In genomic region chr18:57586243-57587049, GRCh38 we compare ENCODE assay signal across 2 cellular contexts.
TF ChIP-seq lines count a peak whose summit lies in the region.

A gene with protein sequence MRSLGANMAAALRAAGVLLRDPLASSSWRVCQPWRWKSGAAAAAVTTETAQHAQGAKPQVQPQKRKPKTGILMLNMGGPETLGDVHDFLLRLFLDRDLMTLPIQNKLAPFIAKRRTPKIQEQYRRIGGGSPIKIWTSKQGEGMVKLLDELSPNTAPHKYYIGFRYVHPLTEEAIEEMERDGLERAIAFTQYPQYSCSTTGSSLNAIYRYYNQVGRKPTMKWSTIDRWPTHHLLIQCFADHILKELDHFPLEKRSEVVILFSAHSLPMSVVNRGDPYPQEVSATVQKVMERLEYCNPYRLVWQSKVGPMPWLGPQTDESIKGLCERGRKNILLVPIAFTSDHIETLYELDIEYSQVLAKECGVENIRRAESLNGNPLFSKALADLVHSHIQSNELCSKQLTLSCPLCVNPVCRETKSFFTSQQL (minus strand): TSS chr18:57586702. CDS start chr18:57586620, 82 bp downstream.

TF ChIP-seq in HEK293T, 16 proteins besides CTCF, POLR2A, EP300 and RAD21 (continued from another document):
- TF ChIP-seq L3MBTL2 (conservative IDR thresholded peaks at IDR 0.05) (no peak), NFRKB (IDR thresholded peaks at IDR 0.05) (no peak), FOXA1 (IDR thresholded peaks at IDR 0.05) (no peak), FOXK2 (IDR thresholded peaks at IDR 0.05) (no peak), CTBP1 (IDR thresholded peaks at IDR 0.05; ENCODE audit: borderline replicate concordance) (no peak), LEF1 (IDR thresholded peaks at IDR 0.05; ENCODE audit: borderline replicate concordance) (no peak), ZNF384 (IDR thresholded peaks at IDR 0.05) (no peak), SP1 (IDR thresholded peaks at IDR 0.05) (no peak)

TF ChIP-seq in GM12878, 131 proteins besides CTCF, POLR2A, EP300 and RAD21 (continued from another document and continues in another):
- 0 out of 2 replicates have a peak, but pooled peaks have one; percentile 57 for TF ChIP-seq ZNF592 (IDR thresholded peaks at IDR 0.05)
- TF ChIP-seq BACH1 (IDR thresholded peaks at IDR 0.05; ENCODE audit: borderline replicate concordance), result peak; percentile 97
- TF ChIP-seq CREM (IDR thresholded peaks at IDR 0.05; ENCODE audit: low read depth), result no peak
- 0 out of 2 replicates have a peak, but pooled peaks have one; percentile 39 for TF ChIP-seq RCOR1 (conservative IDR thresholded peaks at IDR 0.05; ENCODE audit: low read depth, low read length)
- no peak for TF ChIP-seq TCF7 (IDR thresholded peaks at IDR 0.05; ENCODE audit: borderline replicate concordance)
- TF ChIP-seq, protein P1, sequence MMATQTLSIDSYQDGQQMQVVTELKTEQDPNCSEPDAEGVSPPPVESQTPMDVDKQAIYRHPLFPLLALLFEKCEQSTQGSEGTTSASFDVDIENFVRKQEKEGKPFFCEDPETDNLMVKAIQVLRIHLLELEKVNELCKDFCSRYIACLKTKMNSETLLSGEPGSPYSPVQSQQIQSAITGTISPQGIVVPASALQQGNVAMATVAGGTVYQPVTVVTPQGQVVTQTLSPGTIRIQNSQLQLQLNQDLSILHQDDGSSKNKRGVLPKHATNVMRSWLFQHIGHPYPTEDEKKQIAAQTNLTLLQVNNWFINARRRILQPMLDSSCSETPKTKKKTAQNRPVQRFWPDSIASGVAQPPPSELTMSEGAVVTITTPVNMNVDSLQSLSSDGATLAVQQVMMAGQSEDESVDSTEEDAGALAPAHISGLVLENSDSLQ (IDR thresholded peaks at IDR 0.05), result no peak
- TF ChIP-seq IKZF1 (conservative IDR thresholded peaks at IDR 0.05), result peak; percentile 76
- TF ChIP-seq HDAC2 (IDR thresholded peaks at IDR 0.05), result no peak
- no peak for TF ChIP-seq IKZF2 (IDR thresholded peaks at IDR 0.05)
- no peak for TF ChIP-seq PAX8 (IDR thresholded peaks at IDR 0.05)
- peak; percentile 85; the same call in 1 of the 2 replicates for TF ChIP-seq STAT1 (conservative IDR thresholded peaks at IDR 0.05)
- TF ChIP-seq POLR2AphosphoS5 (IDR thresholded peaks at IDR 0.05; ENCODE audit: low read length), result peak; percentile 70
- TF ChIP-seq, protein P2, sequence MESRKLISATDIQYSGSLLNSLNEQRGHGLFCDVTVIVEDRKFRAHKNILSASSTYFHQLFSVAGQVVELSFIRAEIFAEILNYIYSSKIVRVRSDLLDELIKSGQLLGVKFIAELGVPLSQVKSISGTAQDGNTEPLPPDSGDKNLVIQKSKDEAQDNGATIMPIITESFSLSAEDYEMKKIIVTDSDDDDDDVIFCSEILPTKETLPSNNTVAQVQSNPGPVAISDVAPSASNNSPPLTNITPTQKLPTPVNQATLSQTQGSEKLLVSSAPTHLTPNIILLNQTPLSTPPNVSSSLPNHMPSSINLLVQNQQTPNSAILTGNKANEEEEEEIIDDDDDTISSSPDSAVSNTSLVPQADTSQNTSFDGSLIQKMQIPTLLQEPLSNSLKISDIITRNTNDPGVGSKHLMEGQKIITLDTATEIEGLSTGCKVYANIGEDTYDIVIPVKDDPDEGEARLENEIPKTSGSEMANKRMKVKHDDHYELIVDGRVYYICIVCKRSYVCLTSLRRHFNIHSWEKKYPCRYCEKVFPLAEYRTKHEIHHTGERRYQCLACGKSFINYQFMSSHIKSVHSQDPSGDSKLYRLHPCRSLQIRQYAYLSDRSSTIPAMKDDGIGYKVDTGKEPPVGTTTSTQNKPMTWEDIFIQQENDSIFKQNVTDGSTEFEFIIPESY (IDR thresholded peaks at IDR 0.05), result no peak
- TF ChIP-seq E2F4 (IDR thresholded peaks at IDR 0.05; ENCODE audit: low read depth, low read length), result 0 out of 2 replicates have a peak, but pooled peaks have one; percentile 13
- TF ChIP-seq ZNF207 (IDR thresholded peaks at IDR 0.05; ENCODE audit: borderline replicate concordance), result peak; percentile 67; the same call in 1 of the 2 replicates
- no peak for TF ChIP-seq SIX5 (IDR thresholded peaks at IDR 0.05; ENCODE audit: low read depth, low read length, severe bottlenecking)
- no peak for TF ChIP-seq CUX1 (IDR thresholded peaks at IDR 0.05; ENCODE audit: insufficient replicate concordance, low read depth, low read length)
- TF ChIP-seq, protein P3, sequence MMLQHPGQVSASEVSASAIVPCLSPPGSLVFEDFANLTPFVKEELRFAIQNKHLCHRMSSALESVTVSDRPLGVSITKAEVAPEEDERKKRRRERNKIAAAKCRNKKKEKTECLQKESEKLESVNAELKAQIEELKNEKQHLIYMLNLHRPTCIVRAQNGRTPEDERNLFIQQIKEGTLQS (IDR thresholded peaks at IDR 0.05; ENCODE audit: borderline replicate concordance, extremely low read depth, low read depth, low read length), result no peak
- peak; percentile 71 for TF ChIP-seq NKRF (conservative IDR thresholded peaks at IDR 0.05)
- no peak for TF ChIP-seq SUZ12 (IDR thresholded peaks at IDR 0.05; ENCODE audit: unreplicated experiment)
- peak; percentile 79 for TF ChIP-seq RB1 (IDR thresholded peaks at IDR 0.05; ENCODE audit: borderline replicate concordance)
- TF ChIP-seq ZBED1 (IDR thresholded peaks at IDR 0.05; ENCODE audit: borderline replicate concordance), result no peak
- TF ChIP-seq, protein P4, sequence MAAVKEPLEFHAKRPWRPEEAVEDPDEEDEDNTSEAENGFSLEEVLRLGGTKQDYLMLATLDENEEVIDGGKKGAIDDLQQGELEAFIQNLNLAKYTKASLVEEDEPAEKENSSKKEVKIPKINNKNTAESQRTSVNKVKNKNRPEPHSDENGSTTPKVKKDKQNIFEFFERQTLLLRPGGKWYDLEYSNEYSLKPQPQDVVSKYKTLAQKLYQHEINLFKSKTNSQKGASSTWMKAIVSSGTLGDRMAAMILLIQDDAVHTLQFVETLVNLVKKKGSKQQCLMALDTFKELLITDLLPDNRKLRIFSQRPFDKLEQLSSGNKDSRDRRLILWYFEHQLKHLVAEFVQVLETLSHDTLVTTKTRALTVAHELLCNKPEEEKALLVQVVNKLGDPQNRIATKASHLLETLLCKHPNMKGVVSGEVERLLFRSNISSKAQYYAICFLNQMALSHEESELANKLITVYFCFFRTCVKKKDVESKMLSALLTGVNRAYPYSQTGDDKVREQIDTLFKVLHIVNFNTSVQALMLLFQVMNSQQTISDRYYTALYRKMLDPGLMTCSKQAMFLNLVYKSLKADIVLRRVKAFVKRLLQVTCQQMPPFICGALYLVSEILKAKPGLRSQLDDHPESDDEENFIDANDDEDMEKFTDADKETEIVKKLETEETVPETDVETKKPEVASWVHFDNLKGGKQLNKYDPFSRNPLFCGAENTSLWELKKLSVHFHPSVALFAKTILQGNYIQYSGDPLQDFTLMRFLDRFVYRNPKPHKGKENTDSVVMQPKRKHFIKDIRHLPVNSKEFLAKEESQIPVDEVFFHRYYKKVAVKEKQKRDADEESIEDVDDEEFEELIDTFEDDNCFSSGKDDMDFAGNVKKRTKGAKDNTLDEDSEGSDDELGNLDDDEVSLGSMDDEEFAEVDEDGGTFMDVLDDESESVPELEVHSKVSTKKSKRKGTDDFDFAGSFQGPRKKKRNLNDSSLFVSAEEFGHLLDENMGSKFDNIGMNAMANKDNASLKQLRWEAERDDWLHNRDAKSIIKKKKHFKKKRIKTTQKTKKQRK (IDR thresholded peaks at IDR 0.05; ENCODE audit: low read depth, low read length), result no peak
- TF ChIP-seq BCL11A (IDR thresholded peaks at IDR 0.05; ENCODE audit: low read depth, low read length), result no peak
- no peak for TF ChIP-seq NR2C2 (IDR thresholded peaks at IDR 0.05; ENCODE audit: borderline replicate concordance, control insufficient read depth, insufficient read length, low read depth)
- peak; percentile 76 for TF ChIP-seq SMARCA5 (IDR thresholded peaks at IDR 0.05)
- TF ChIP-seq POU2F2 (IDR thresholded peaks at IDR 0.05; ENCODE audit: borderline replicate concordance, low read depth, low read length), result no peak
- 0 out of 2 replicates have a peak, but pooled peaks have one; percentile 46 for TF ChIP-seq ZSCAN29 (IDR thresholded peaks at IDR 0.05)
- TF ChIP-seq TAF1 (IDR thresholded peaks at IDR 0.05; ENCODE audit: borderline replicate concordance, low read depth, low read length), result peak; percentile 68; the same call in 1 of the 2 replicates
